ENCODE assay signal across 26 cellular contexts in the genomic region with DNA sequence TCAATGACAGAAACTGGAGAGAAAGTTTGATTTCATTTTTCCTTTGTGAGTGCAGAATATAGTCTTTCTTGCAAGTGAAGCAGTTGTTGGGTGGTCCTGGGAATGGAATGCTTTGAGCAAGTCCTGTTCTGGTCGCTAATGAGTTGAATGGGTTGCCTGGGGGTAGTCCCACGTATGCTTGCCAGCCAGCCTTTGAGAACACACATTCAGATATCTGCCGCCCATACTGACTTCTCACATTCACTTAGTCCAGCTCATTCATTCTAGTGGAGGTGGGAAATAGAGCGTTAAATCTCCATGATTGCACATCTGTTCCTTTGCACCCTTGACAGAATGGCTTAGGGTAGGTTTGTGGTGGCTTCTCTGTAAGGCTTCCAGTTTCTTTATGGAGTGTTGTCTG.
"Had no signal": no experiment of that assay in that cellular context is flagged by ENCODE, and none has a peak within 500 bp of the region (broad histone marks: within the 10 kb centered on the region; RNA-seq: fewer than 3 reads in every experiment).

No MANE protein-coding gene starts in this region.

- H3K9me3 ChIP-seq: ascending aorta, breast epithelium, colonic mucosa, esophagus squamous epithelium, gastroesophageal sphincter, heart right ventricle had no signal

- H3K4me1 ChIP-seq: ascending aorta, breast epithelium, colonic mucosa, esophagus squamous epithelium, gastroesophageal sphincter, heart right ventricle had no signal

- H3K4me3 ChIP-seq: ascending aorta, breast epithelium, cardiac muscle cell, colonic mucosa, esophagus squamous epithelium, gastroesophageal sphincter, heart right ventricle had no signal

- H3K36me3 ChIP-seq: ascending aorta, breast epithelium, cardiac muscle cell, colonic mucosa, esophagus squamous epithelium, gastroesophageal sphincter, heart right ventricle had no signal

- H3K27ac ChIP-seq: ascending aorta, breast epithelium, cardiac muscle cell, colonic mucosa, epithelial cell of prostate, esophagus squamous epithelium, gastroesophageal sphincter, heart right ventricle had no signal

- DNase-seq: activated CD4-positive, alpha-beta memory T cell treated with anti-CD3 and anti-CD28 coated beads, Interleukin-2, amount 10 ng/mL, durations not matched to agents 7 days and 5 days; activated CD4-positive, alpha-beta T cell treated with anti-CD3 and anti-CD28 coated beads for 1 hour; activated CD4-positive, alpha-beta T cell treated with anti-CD3 and anti-CD28 coated beads for 4 hours; activated CD4-positive, alpha-beta T cell treated with anti-CD3 and anti-CD28 coated beads, Interleukin-2, amount 10 ng/mL, durations not matched to agents 7 days and 5 days; activated CD4-positive, alpha-beta T cell treated with anti-CD3 and anti-CD28 coated beads, Interleukin-2, amount 50 U/mL, for 4 hours; activated CD8-positive, alpha-beta memory T cell treated with anti-CD3 and anti-CD28 coated beads, Interleukin-2, amount 50 U/mL, for 48 hours; activated gamma-delta T cell; activated naive CD4-positive, alpha-beta T cell; activated naive CD4-positive, alpha-beta T cell treated with anti-CD3 and anti-CD28 coated beads, Interleukin-2, amount 10 ng/mL, durations not matched to agents 7 days and 5 days; activated naive CD8-positive, alpha-beta T cell treated with anti-CD3 and anti-CD28 coated beads, Interleukin-2, amount 10 ng/mL, durations not matched to agents 7 days and 5 days; activated T-cell treated with anti-CD3 and anti-CD28 coated beads for 4 hours; activated T-cell treated with anti-CD3 and anti-CD28 coated beads, Interleukin-2, amount 50 U/mL, for 24 hours; activated T-cell treated with anti-CD3 and anti-CD28 coated beads, Interleukin-2, amount 50 U/mL, for 72 hours; central memory CD4-positive, alpha-beta T cell; cerebellar nuclear complex; colonic mucosa; effector CD8-positive, alpha-beta T cell; esophagus squamous epithelium; foreskin melanocyte; heart right ventricle; T-helper 2 cell had no signal
